2 cellular contexts compared by ENCODE assay signal in genomic region chr1:171196351-171196750, GRCh38.
TF ChIP-seq lines count a peak whose summit lies in the region.

No MANE protein-coding gene starts in this region.

TF ChIP-seq in liver, 16 proteins besides CTCF, POLR2A, EP300 and RAD21:
- TF ChIP-seq NR2F2 (IDR thresholded peaks at IDR 0.05): no peak
- TF ChIP-seq, protein P1, sequence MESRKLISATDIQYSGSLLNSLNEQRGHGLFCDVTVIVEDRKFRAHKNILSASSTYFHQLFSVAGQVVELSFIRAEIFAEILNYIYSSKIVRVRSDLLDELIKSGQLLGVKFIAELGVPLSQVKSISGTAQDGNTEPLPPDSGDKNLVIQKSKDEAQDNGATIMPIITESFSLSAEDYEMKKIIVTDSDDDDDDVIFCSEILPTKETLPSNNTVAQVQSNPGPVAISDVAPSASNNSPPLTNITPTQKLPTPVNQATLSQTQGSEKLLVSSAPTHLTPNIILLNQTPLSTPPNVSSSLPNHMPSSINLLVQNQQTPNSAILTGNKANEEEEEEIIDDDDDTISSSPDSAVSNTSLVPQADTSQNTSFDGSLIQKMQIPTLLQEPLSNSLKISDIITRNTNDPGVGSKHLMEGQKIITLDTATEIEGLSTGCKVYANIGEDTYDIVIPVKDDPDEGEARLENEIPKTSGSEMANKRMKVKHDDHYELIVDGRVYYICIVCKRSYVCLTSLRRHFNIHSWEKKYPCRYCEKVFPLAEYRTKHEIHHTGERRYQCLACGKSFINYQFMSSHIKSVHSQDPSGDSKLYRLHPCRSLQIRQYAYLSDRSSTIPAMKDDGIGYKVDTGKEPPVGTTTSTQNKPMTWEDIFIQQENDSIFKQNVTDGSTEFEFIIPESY (IDR thresholded peaks at IDR 0.05): no peak
- no peak for TF ChIP-seq FOXA1 (IDR thresholded peaks at IDR 0.05)
- TF ChIP-seq YY1 (IDR thresholded peaks at IDR 0.05): no peak
- TF ChIP-seq RXRA (IDR thresholded peaks at IDR 0.05): no peak
- TF ChIP-seq TAF1 (conservative IDR thresholded peaks at IDR 0.05): no peak

TF ChIP-seq in HepG2, 621 proteins besides CTCF, POLR2A, EP300 and RAD21:
- TF ChIP-seq, protein P2, sequence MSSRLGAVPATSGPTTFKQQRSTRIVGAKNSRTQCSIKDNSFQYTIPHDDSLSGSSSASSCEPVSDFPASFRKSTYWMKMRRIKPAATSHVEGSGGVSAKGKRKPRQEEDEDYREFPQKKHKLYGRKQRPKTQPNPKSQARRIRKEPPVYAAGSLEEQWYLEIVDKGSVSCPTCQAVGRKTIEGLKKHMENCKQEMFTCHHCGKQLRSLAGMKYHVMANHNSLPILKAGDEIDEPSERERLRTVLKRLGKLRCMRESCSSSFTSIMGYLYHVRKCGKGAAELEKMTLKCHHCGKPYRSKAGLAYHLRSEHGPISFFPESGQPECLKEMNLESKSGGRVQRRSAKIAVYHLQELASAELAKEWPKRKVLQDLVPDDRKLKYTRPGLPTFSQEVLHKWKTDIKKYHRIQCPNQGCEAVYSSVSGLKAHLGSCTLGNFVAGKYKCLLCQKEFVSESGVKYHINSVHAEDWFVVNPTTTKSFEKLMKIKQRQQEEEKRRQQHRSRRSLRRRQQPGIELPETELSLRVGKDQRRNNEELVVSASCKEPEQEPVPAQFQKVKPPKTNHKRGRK (CRISPR knock-in tag; IDR thresholded peaks at IDR 0.05): no peak
- TF ChIP-seq MZF1 (CRISPR knock-in tag; IDR thresholded peaks at IDR 0.05; ENCODE audit: borderline replicate concordance) (no peak), THAP9 (CRISPR knock-in tag; IDR thresholded peaks at IDR 0.05; ENCODE audit: borderline replicate concordance) (no peak), ZNF83 (CRISPR knock-in tag; IDR thresholded peaks at IDR 0.05; ENCODE audit: borderline replicate concordance) (no peak), HNRNPLL (IDR thresholded peaks at IDR 0.05; ENCODE audit: low read depth, low read length, poor library complexity, severe bottlenecking) (no peak), CERS6 (CRISPR knock-in tag; IDR thresholded peaks at IDR 0.05) (no peak), MIXL1 (CRISPR knock-in tag; IDR thresholded peaks at IDR 0.05) (no peak), ZNF468 (CRISPR knock-in tag; IDR thresholded peaks at IDR 0.05) (no peak), MBNL3 (CRISPR knock-in tag; conservative IDR thresholded peaks at IDR 0.05) (no peak)
